In genomic region chr14:35944847-35945246, GRCh38 we compare ENCODE assay signal across 11 cellular contexts.
DNase-seq lines count a peak whose midpoint lies in the region; ATAC-seq lines count a peak whose summit lies in the region.
"Had no signal": no experiment of that assay in that cellular context is flagged by ENCODE, and none has a peak within 500 bp of the region (broad histone marks: within the 10 kb centered on the region; RNA-seq: fewer than 3 reads in every experiment).

No MANE protein-coding gene starts in this region.

- H3K4me3 Mint-ChIP-seq in immature natural killer cell, result no peak overlapping the region

- no peak overlapping the region for H3K27ac Mint-ChIP-seq in immature natural killer cell

- H3K27me3 Mint-ChIP-seq in immature natural killer cell (ENCODE audit: low read depth in 3 of 3), result peaks cover 0 to 2% (median 1%) of the 10 kb centered on the region in 3 donors

- DNase-seq in ELF-1 (ENCODE audit: low read depth, low spot score) (peak; percentile 61), OCI-M1 (lab: John Stamatoyannopoulos, UW) (peak; percentile 9), islet precursor cell (peak; percentile 81), immature natural killer cell (no peak), AG08395 (ENCODE audit: low spot score) (no peak), NCI-H1092 treated with DMSO at 0.1 percent for 48 hours (lab: John Stamatoyannopoulos, UW) (no peak)
- DNase-seq: activated gamma-delta T cell, head of caudate nucleus, Kasumi-1, uterus had no signal

- no peaks in the 10 kb centered on the region for H3K4me1 Mint-ChIP-seq in immature natural killer cell

- ATAC-seq in GM21786 (IDR thresholded peaks at IDR 0.05; ENCODE audit: unreplicated experiment), result peak; percentile 44

- no peaks in the 10 kb centered on the region for H3K36me3 Mint-ChIP-seq in immature natural killer cell

- H3K9me3 Mint-ChIP-seq in immature natural killer cell, result no peaks in the 10 kb centered on the region

Comparison
In these comparisons a context has a peak if more than half of its experiments do, and no peak if none do; other contexts are left out.
1. DNase-seq: peak in ELF-1 (single experiment), OCI-M1 (single experiment) and islet precursor cell (single experiment); none in immature natural killer cell (0 of 3), AG08395 (single experiment) and NCI-H1092 treated with DMSO at 0.1 percent for 48 hours (single experiment).